Comparison of ENCODE assay signal across 9 cellular contexts in the genomic region with DNA sequence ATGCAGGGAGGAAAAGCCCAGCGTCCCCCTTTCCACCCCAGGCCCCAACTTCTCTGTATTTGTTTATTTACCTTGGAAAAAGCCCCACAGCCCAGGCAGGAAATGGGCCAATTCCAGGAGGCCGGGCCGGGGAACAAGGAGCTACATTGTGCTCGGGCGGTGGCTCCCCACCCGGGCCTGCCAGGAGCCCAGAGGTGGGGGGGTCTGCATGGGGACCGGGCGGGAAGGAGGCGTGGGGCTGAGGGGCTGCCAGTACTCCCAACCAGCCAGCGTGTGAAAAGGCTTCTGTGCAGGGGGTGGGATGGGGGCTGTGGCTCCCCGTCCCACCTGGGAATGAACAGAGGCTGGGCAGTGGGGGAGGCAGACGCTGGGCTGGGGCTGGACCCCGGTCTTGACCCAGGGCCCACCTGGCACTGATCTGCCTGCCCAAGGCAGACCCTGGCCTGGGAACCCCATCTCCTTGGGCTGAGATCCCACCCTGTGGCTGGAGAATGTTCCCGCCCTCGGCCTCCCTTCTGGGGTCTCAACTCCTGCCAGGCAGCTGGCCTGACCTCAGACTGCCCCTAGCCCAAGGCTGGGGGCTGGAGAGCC. TPM values are rescaled to one million over a fixed set of nuclear protein-coding genes. Genes with fewer than 3 reads are reported as not detected.
DNase-seq lines count a peak whose midpoint lies in the region; ATAC-seq, FAIRE-seq and TF ChIP-seq lines count a peak whose summit lies in the region.
"Not testable (repeated sequence)": the region's sequence is repeated elsewhere in the genome, so short reads cannot be mapped to it uniquely, and the experiment has no call there.
"Had no signal": no experiment of that assay in that cellular context is flagged by ENCODE, and none has a peak within 500 bp of the region (broad histone marks: within the 10 kb centered on the region; RNA-seq: fewer than 3 reads in every experiment).

No MANE protein-coding gene starts in this region.

- H3K27me3 ChIP-seq in GM23338 (ENCODE audit: insufficient read depth); endothelial cell of umbilical vein (ENCODE audit: control insufficient read depth in 2 of 2, insufficient read depth in 2 of 2, low read length in 2 of 2); pancreas; transverse colon: not testable (repeated sequence)

- not testable (repeated sequence) for H3F3A ChIP-seq in GM23338 (replicated peaks; ENCODE audit: low read depth)

- POLR2A ChIA-PET in endothelial cell of umbilical vein (lab: Charles Lee) = not testable (repeated sequence)

- H3K27me3 Mint-ChIP-seq in GM23338 (ENCODE audit: insufficient read depth, low read depth, poor library complexity) = not testable (repeated sequence)

- peak; percentile 52 for DNase-seq in GM23338 (ENCODE audit: low spot score)
- DNase-seq in RPMI7951 (ENCODE audit: low read depth) = peak; percentile 52
- peak; percentile 46 for DNase-seq in astrocyte of the spinal cord (ENCODE audit: low read depth, low spot score)
- DNase-seq in endothelial cell of umbilical vein (ENCODE audit: low read depth, low spot score) = peak; percentile 59
- peak; percentile 73 for DNase-seq in left ventricle myocardium superior
- peak; percentile 23 to 65 for DNase-seq in lung microvascular endothelial cell (ENCODE audit: low read depth in 2 of 2)
- DNase-seq in pancreas = peak in 5 of 6 donors; percentile 45 to 76 (median 66)
- peak; percentile 55 for DNase-seq in transverse colon

- not testable (repeated sequence) for BruUV-seq in endothelial cell of umbilical vein (replicated peaks; lab: Mats Ljungman, UMichigan)

- H4K20me1 ChIP-seq in GM23338 (replicated peaks; ENCODE audit: insufficient read depth); endothelial cell of umbilical vein (replicated peaks; ENCODE audit: control insufficient read depth, extremely low read depth, insufficient read depth, low read length): not testable (repeated sequence)

- H3K4me1 Mint-ChIP-seq in GM23338 = not testable (repeated sequence)

- CTCF ChIA-PET in endothelial cell of umbilical vein (lab: Charles Lee) = not testable (repeated sequence)

- not testable (repeated sequence) for H3K4me1 ChIP-seq in GM23338 (ENCODE audit: insufficient read depth); endothelial cell of umbilical vein (ENCODE audit: control insufficient read depth, extremely low read depth, insufficient read depth, low read length); pancreas; transverse colon

- H3K9me3 Mint-ChIP-seq in GM23338 = not testable (repeated sequence)

- not testable (repeated sequence) for H3K9me2 ChIP-seq in GM23338 (ENCODE audit: insufficient read depth)

- H3K36me3 ChIP-seq in GM23338 (ENCODE audit: insufficient read depth); endothelial cell of umbilical vein (ENCODE audit: control insufficient read depth in 2 of 2, extremely low read depth in 1 of 2, insufficient read depth in 2 of 2, low read length in 2 of 2); pancreas; transverse colon: not testable (repeated sequence)

- H3K4me2 ChIP-seq in GM23338; endothelial cell of umbilical vein (ENCODE audit: insufficient read depth, low read length): not testable (repeated sequence)

- intact Hi-C loops in endothelial cell of umbilical vein (cut with micrococcal nuclease); left ventricle myocardium superior (cut with micrococcal nuclease); pancreas (cut with DNase I); transverse colon (cut with DNase I; ENCODE audit: low total_unique reads): not testable (repeated sequence)

- H3K9me3 ChIP-seq in endothelial cell of umbilical vein (replicated peaks; ENCODE audit: control insufficient read depth, insufficient read depth, low read length); pancreas; transverse colon: not testable (repeated sequence)

- dilution Hi-C loops in endothelial cell of umbilical vein (cut with MboI; ENCODE audit: extremely low pct_ligation_motif_present, low sequenced_read_pairs) = not testable (repeated sequence)

- H3K9ac ChIP-seq in endothelial cell of umbilical vein (replicated peaks; ENCODE audit: extremely low read depth, insufficient read depth, low read length) = not testable (repeated sequence)

- H3K27ac Mint-ChIP-seq in GM23338 = not testable (repeated sequence)

- 23 to 25% methylated on average over 15 of the region's 15 CpGs for WGBS in pancreas, 2 donors
- 26% methylated on average over 15 of the region's 15 CpGs; no CpG with 5 or more reads in 1 of the 2 donors for WGBS in transverse colon (ENCODE audit: low coverage in 1 of 2), 2 donors

- TF ChIP-seq EP300 in transverse colon (IDR thresholded peaks at IDR 0.05; ENCODE audit: low read depth) = not testable (repeated sequence)

- H3K9me1 ChIP-seq in endothelial cell of umbilical vein (replicated peaks; ENCODE audit: control insufficient read depth, extremely low read depth, insufficient read depth, low read length) = not testable (repeated sequence)

- not testable (repeated sequence) for H3K4me3 Mint-ChIP-seq in GM23338

- H3K36me3 Mint-ChIP-seq in GM23338 (ENCODE audit: low read depth) = not testable (repeated sequence)

- not testable (repeated sequence) for TF ChIP-seq CTCF in GM23338 (conservative IDR thresholded peaks at IDR 0.05; ENCODE audit: low read depth in 2 of 2); astrocyte of the spinal cord (IDR thresholded peaks at IDR 0.05; ENCODE audit: low read depth, low read length); endothelial cell of umbilical vein (IDR thresholded peaks at IDR 0.05; ENCODE audit: extremely low read depth in 1 of 2, insufficient read depth in 1 of 2, low read depth in 1 of 2, low read length in 2 of 2); pancreas (IDR thresholded peaks at IDR 0.05); transverse colon (IDR thresholded peaks at IDR 0.05)

- in situ Hi-C loops in astrocyte of the spinal cord (cut with HindIII; ENCODE audit: low sequenced_read_pairs); transverse colon (cut with MboI; ENCODE audit: low pct_ligation_motif_present in 1 of 4, low pct_unique_long_range_greater_than_20kb in 1 of 4, low sequenced_read_pairs in 3 of 4): not testable (repeated sequence)

- not testable (repeated sequence) for H3K79me2 ChIP-seq in GM23338 (replicated peaks; ENCODE audit: insufficient read depth); endothelial cell of umbilical vein (ENCODE audit: control insufficient read depth, insufficient read depth, low read length)

- H3K4me3 ChIP-seq in GM23338; astrocyte of the spinal cord (ENCODE audit: low read depth, low read length); endothelial cell of umbilical vein (replicated peaks in 1 of 3; ENCODE audit: insufficient read depth in 1 of 3, low read depth in 1 of 3, low read length in 3 of 3); pancreas; transverse colon: not testable (repeated sequence)

- H2AFZ ChIP-seq in GM23338 (peak overlapping the region; percentile 69), endothelial cell of umbilical vein (ENCODE audit: low read depth, low read length) (peak overlapping the region; percentile 65)

- not testable (repeated sequence) for H3K27ac ChIP-seq in GM23338 (ENCODE audit: low read depth); endothelial cell of umbilical vein (ENCODE audit: insufficient read depth, low read depth, low read length)
- H3K27ac ChIP-seq in pancreas (peak overlapping the region; percentile 57 to 77 (median 70)), transverse colon (peak overlapping the region in 1 of 4 donors; percentile 29)

- ATAC-seq in GM23338 = peak; percentile 82
- peak; percentile 90 for ATAC-seq in left ventricle myocardium superior
- ATAC-seq in pancreas = peak; percentile 87 to 96 (median 92)

- TF ChIP-seq POLR2A in endothelial cell of umbilical vein (IDR thresholded peaks at IDR 0.05; ENCODE audit: low read depth, low read length); transverse colon (IDR thresholded peaks at IDR 0.05): not testable (repeated sequence)

- not testable (repeated sequence) for FAIRE-seq in endothelial cell of umbilical vein (lab: Jason Lieb, UNC); pancreas (lab: Jason Lieb, UNC)

RNA-seq across cellular contexts. Expression of gene FZD9, which starts 22.9 kb away (rescaled TPM):
- 4.2 and 5.5 TPM in 2 replicates for total RNA-seq in GM23338 (2014; rRNA removed; shearing (Covaris generic))
- polyA plus RNA-seq in GM23338 (2016; fragmentation: Nextera tagmentation; extraction: Ambion mirVana) (1.3 and 1.8 TPM in 2 replicates), endothelial cell of umbilical vein (0.72 and 1.3 TPM in 2 replicates), pancreas (under 1 TPM; 0.38 to 0.95 TPM)
- 0.60 and 0.88 TPM in 2 replicates for total RNA-seq in RPMI7951 (2014; rRNA removed; shearing (Covaris generic))
- total RNA-seq in endothelial cell of umbilical vein (0.75 and 0.90 TPM in 2 replicates), left ventricle myocardium superior (0.25 TPM), lung microvascular endothelial cell (4.4 and 5.4 TPM in 2 replicates), pancreas (under 1 TPM; 0.28 to 0.63 (median 0.46) TPM), transverse colon (1 to 10 TPM in 1 of 4 donors, under 1 TPM in 2, not detected in 1; 0.48 to 2.2 (median 0.82) TPM)
- polyA plus RNA-seq in endothelial cell of umbilical vein (2011; cell fraction: cytosol; rRNA removed) = 0.34 and 0.45 TPM in 2 replicates
- polyA plus RNA-seq in endothelial cell of umbilical vein (2011; cell fraction: nucleus; rRNA removed) = 0.21 and 0.22 TPM in 2 replicates
- polyA plus RNA-seq in endothelial cell of umbilical vein (2012) = 0.31 and 0.89 TPM in 2 replicates
- polyA minus RNA-seq in endothelial cell of umbilical vein = 0.53 and 0.58 TPM in 2 replicates
- 0.41 TPM for polyA minus RNA-seq in endothelial cell of umbilical vein (2011; cell fraction: cytosol; rRNA and poly(A)+ RNA removed)
- polyA minus RNA-seq in endothelial cell of umbilical vein (2011; cell fraction: nucleus; rRNA and poly(A)+ RNA removed) = 0.19 and 0.67 TPM in 2 replicates
- total RNA-seq: CD4-positive, alpha-beta memory T cell had no signal
- polyA plus RNA-seq: CD4-positive, alpha-beta memory T cell had no signal
